19 cellular contexts compared by ENCODE assay signal in the genomic region with DNA sequence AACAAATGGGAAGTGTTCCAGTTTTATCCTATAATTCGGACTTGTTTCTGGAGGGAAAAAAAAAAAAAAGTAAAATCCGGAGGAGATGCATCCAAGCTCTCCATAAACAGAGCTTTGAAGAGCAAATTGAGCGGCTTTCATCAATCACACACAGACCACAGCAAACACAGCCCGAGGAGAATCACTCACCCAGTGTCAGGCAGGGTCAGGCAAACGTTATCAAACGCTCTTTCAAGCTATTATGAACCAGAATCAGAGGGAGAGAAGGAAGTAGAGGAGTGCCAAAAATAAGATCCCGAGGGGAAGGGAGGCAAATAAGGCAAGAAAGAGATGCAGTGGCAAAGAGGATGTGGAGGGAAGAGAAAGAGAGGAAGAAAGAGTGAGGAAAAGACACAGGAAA.
DNase-seq lines count a peak whose midpoint lies in the region; ATAC-seq and TF ChIP-seq lines count a peak whose summit lies in the region.
"Had no signal": no experiment of that assay in that cellular context is flagged by ENCODE, and none has a peak within 500 bp of the region (broad histone marks: within the 10 kb centered on the region; RNA-seq: fewer than 3 reads in every experiment).

No MANE protein-coding gene starts in this region.

- H3K27ac Mint-ChIP-seq in MCF 10A (ENCODE audit: low read depth, unreplicated experiment) (peak overlapping the region; percentile 0), progenitor cell of endocrine pancreas (peak overlapping the region; percentile 12)
- H3K27ac Mint-ChIP-seq: activated CD8-positive, alpha-beta T cell treated with anti-CD3 and anti-CD28 coated beads for 36 hours; CD8-positive, alpha-beta T cell; HFFc6 had no signal

- TF ChIP-seq CTCF in MCF 10A (IDR thresholded peaks at IDR 0.05; ENCODE audit: unreplicated experiment) = no peak
- no peak for TF ChIP-seq CTCF in progenitor cell of endocrine pancreas (IDR thresholded peaks at IDR 0.05; ENCODE audit: unreplicated experiment)
- TF ChIP-seq CTCF in body of pancreas (IDR thresholded peaks at IDR 0.05) = no peak

- no peaks in the 10 kb centered on the region for H3K36me3 Mint-ChIP-seq in MCF 10A (ENCODE audit: insufficient read depth, unreplicated experiment)
- no peaks in the 10 kb centered on the region for H3K36me3 Mint-ChIP-seq in progenitor cell of endocrine pancreas (ENCODE audit: insufficient read depth)
- H3K36me3 Mint-ChIP-seq: CD8-positive, alpha-beta T cell had no signal

- intact Hi-C loops in MCF 10A (cut with micrococcal nuclease) = no loop called here
- intact Hi-C loops in body of pancreas (cut with DNase I) = no loop called here

- CTCF ChIA-PET in MCF 10A (lab: Yijun Ruan, JAX) = interaction anchor here (0.6 to 6.9 kb wide), 8 partner anchors 12 to 194 kb away, joined by 3 to 85 read pairs (median 6); no protein-coding TSS in a partner anchor

- no peaks in the 10 kb centered on the region for H3K9me3 Mint-ChIP-seq in MCF 10A (ENCODE audit: unreplicated experiment)
- H3K9me3 Mint-ChIP-seq in progenitor cell of endocrine pancreas (ENCODE audit: low read depth) = no peaks in the 10 kb centered on the region
- H3K9me3 Mint-ChIP-seq: activated CD8-positive, alpha-beta T cell treated with anti-CD3 and anti-CD28 coated beads for 36 hours; CD8-positive, alpha-beta T cell; HFFc6 had no signal

- H3K4me3 Mint-ChIP-seq in MCF 10A (ENCODE audit: unreplicated experiment) (no peak overlapping the region), progenitor cell of endocrine pancreas (ENCODE audit: low read depth) (no peak overlapping the region)
- H3K4me3 Mint-ChIP-seq: activated CD8-positive, alpha-beta T cell treated with anti-CD3 and anti-CD28 coated beads for 36 hours; CD8-positive, alpha-beta T cell; HFFc6 had no signal

- no peaks in the 10 kb centered on the region for H3K27me3 Mint-ChIP-seq in MCF 10A (ENCODE audit: insufficient read depth, unreplicated experiment)
- H3K27me3 Mint-ChIP-seq in progenitor cell of endocrine pancreas = peaks cover 3% of the 10 kb centered on the region

- no peaks in the 10 kb centered on the region for H3K4me1 ChIP-seq in body of pancreas

- POLR2A ChIA-PET in MCF 10A (lab: Yijun Ruan, JAX) = interaction anchor here (0.7 to 9.1 kb wide), 5 partner anchors 10 to 117 kb away, joined by 3 to 726 read pairs (median 596); no protein-coding TSS in a partner anchor

- no peak for TF ChIP-seq POLR2A in body of pancreas (IDR thresholded peaks at IDR 0.05)

- H3K9me3 ChIP-seq in body of pancreas = no peaks in the 10 kb centered on the region
- H3K9me3 ChIP-seq: transverse colon had no signal

- no peak overlapping the region for H3K27ac ChIP-seq in body of pancreas
- H3K27ac ChIP-seq: transverse colon had no signal

- H3K36me3 ChIP-seq in body of pancreas (replicated peaks in 1 of 2; ENCODE audit: insufficient read depth in 1 of 2, low read depth in 2 of 2) = no peaks in the 10 kb centered on the region
- H3K36me3 ChIP-seq: transverse colon had no signal

- peak; percentile 70 for DNase-seq in NCI-H146 (lab: John Stamatoyannopoulos, UW)
- DNase-seq in MCF 10A (ENCODE audit: unreplicated experiment) = no peak
- DNase-seq in left kidney (ENCODE audit: low read depth, low spot score) = peak; percentile 31
- no peak for DNase-seq in progenitor cell of endocrine pancreas (ENCODE audit: low spot score, unreplicated experiment)
- no peak for DNase-seq in body of pancreas
- DNase-seq: activated CD4-positive, alpha-beta T cell treated with anti-CD3 and anti-CD28 coated beads for 1 hour; activated CD8-positive, alpha-beta T cell treated with anti-CD3 and anti-CD28 coated beads for 36 hours; activated effector memory CD4-positive, alpha-beta T cell treated with anti-CD3 and anti-CD28 coated beads, Interleukin-2, amount 50 U/mL, for 16 hours; CD8-positive, alpha-beta T cell; HFFc6; KBM-7; NCI-H187 treated with DMSO at 0.1 percent for 48 hours; NCI-H446; NCI-H82; OCI-M1; T1000; transverse colon had no signal

- no TSS peak for BruUV-seq in MCF 10A (replicated peaks; lab: Mats Ljungman, UMichigan)

- peaks cover 28% of the 10 kb centered on the region for H3K4me1 Mint-ChIP-seq in MCF 10A (ENCODE audit: insufficient read depth, unreplicated experiment)
- peaks cover 13% of the 10 kb centered on the region for H3K4me1 Mint-ChIP-seq in progenitor cell of endocrine pancreas (ENCODE audit: low read depth)

- WGBS in body of pancreas, 2 donors = 11 to 15% methylated on average over 7 of the region's 7 CpGs

- H3K27me3 ChIP-seq in body of pancreas = no peaks in the 10 kb centered on the region
- H3K27me3 ChIP-seq: transverse colon had no signal

- ATAC-seq in body of pancreas (no peak), HG03469 (IDR thresholded peaks at IDR 0.05; ENCODE audit: unreplicated experiment) (no peak), GM18870 (IDR thresholded peaks at IDR 0.05; ENCODE audit: unreplicated experiment) (no peak)
- ATAC-seq: activated CD8-positive, alpha-beta T cell treated with anti-CD3 and anti-CD28 coated beads for 36 hours; CD8-positive, alpha-beta T cell had no signal

- H3K4me3 ChIP-seq in body of pancreas = no peak overlapping the region
- H3K4me3 ChIP-seq: transverse colon had no signal

Comparison
In these comparisons a context has a peak if more than half of its experiments do, and no peak if none do; other contexts are left out.
1. DNase-seq: peak in NCI-H146 (single experiment) and left kidney (single experiment); none in MCF 10A (single experiment), progenitor cell of endocrine pancreas (single experiment) and body of pancreas (0 of 4).